In the genomic region with DNA sequence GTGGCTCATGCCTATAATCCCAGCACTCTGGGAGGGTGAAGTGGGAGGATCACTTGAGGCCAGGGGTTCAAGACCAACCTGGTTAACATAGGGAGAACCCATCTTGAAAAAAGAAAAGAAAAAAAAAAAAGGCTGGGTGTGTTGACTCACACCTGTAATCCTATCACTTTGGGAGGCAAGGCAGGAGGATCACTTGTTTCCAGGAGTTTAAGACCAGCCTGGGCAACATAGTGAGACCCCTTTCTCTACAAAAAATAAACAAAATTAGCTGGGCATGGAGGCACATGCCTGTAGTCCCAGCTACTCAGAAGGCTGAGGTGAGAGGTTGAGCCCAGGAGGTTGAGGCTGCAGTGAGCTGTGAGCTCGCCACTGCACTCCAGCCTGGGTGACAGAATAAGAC, we compare ENCODE assay signal across 1 cellular context.
TF ChIP-seq lines count a peak whose summit lies in the region.

No MANE protein-coding gene starts in this region.

TF ChIP-seq in K562, 482 proteins besides CTCF, POLR2A, EP300 and RAD21:
- TF ChIP-seq NELFE (IDR thresholded peaks at IDR 0.05; ENCODE audit: insufficient read depth, insufficient read length) (no peak), RBM15 (IDR thresholded peaks at IDR 0.05; ENCODE audit: insufficient read depth, low read length) (no peak), ZNF212 (CRISPR knock-in tag; IDR thresholded peaks at IDR 0.05) (no peak), ZNF121 (CRISPR knock-in tag; conservative IDR thresholded peaks at IDR 0.05) (peak; percentile 53; the same call in 1 of the 2 replicates), ZC3H8 (IDR thresholded peaks at IDR 0.05) (no peak)
TF ChIP-seq in K562: peak in this region for 1.
